33 cellular contexts compared by ENCODE assay signal in genomic region chr15:69008056-69008455, GRCh38. TPM values are rescaled to one million over a fixed set of nuclear protein-coding genes. Genes with fewer than 3 reads are reported as not detected.
"Had no signal": no experiment of that assay in that cellular context is flagged by ENCODE, and none has a peak within 500 bp of the region (broad histone marks: within the 10 kb centered on the region; RNA-seq: fewer than 3 reads in every experiment).

No MANE protein-coding gene starts in this region.

- DNase-seq: activated B cell treated with CpG ODN at 0.5 μM for 24 hours; activated CD4-positive, alpha-beta memory T cell treated with anti-CD3 and anti-CD28 coated beads, Interleukin-2, amount 10 ng/mL, durations not matched to agents 7 days and 5 days; activated CD4-positive, alpha-beta T cell treated with anti-CD3 and anti-CD28 coated beads for 1 hour; activated CD4-positive, alpha-beta T cell treated with anti-CD3 and anti-CD28 coated beads for 36 hours; activated CD4-positive, alpha-beta T cell treated with anti-CD3 and anti-CD28 coated beads for 48 hours; activated CD4-positive, alpha-beta T cell treated with anti-CD3 and anti-CD28 coated beads, Interleukin-2, amount 10 ng/mL, durations not matched to agents 7 days and 5 days; activated CD4-positive, alpha-beta T cell treated with anti-CD3 and anti-CD28 coated beads, Interleukin-2, amount 50 U/mL, for 48 hours; activated CD8-positive, alpha-beta memory T cell treated with anti-CD3 and anti-CD28 coated beads for 24 hours; activated CD8-positive, alpha-beta memory T cell treated with anti-CD3 and anti-CD28 coated beads, Interleukin-2, amount 10 ng/mL, durations not matched to agents 7 days and 5 days; activated CD8-positive, alpha-beta memory T cell treated with anti-CD3 and anti-CD28 coated beads, Interleukin-2, amount 50 U/mL, for 48 hours; activated CD8-positive, alpha-beta T cell treated with anti-CD3 and anti-CD28 coated beads, Interleukin-2, amount 10 ng/mL, durations not matched to agents 7 days and 5 days; activated effector memory CD4-positive, alpha-beta T cell treated with Interleukin-2 at 50 U/mL for 16 hours; activated gamma-delta T cell; activated naive CD4-positive, alpha-beta T cell treated with anti-CD3 and anti-CD28 coated beads, Interleukin-2, amount 10 ng/mL, durations not matched to agents 7 days and 5 days; activated naive CD4-positive, alpha-beta T cell treated with Interleukin-2 at 50 U/mL for 16 hours; activated naive CD8-positive, alpha-beta T cell treated with anti-CD3 and anti-CD28 coated beads, Interleukin-2, amount 10 ng/mL, durations not matched to agents 7 days and 5 days; activated naive CD8-positive, alpha-beta T cell treated with anti-CD3 and anti-CD28 coated beads, Interleukin-2, amount 50 U/mL, for 24 hours; activated T-cell treated with anti-CD3 and anti-CD28 coated beads, Interleukin-2, amount 50 U/mL, for 24 hours; activated T-cell treated with anti-CD3 and anti-CD28 coated beads, Interleukin-2, amount 50 U/mL, for 48 hours; amygdala; anterior cingulate cortex; caudate nucleus; cerebellar nuclear complex; colonic mucosa; T-helper 2 cell; T-helper 9 cell had no signal

- FAIRE-seq: bronchial epithelial cell, TTC549 had no signal

- H3K9me3 ChIP-seq: colonic mucosa had no signal

- H3K27me3 ChIP-seq: ascending aorta, cardiac muscle cell, colonic mucosa had no signal

- H3K4me1 ChIP-seq: ascending aorta, colonic mucosa had no signal

- H3K4me3 ChIP-seq: ascending aorta, cardiac muscle cell, colonic mucosa had no signal

- H3K36me3 ChIP-seq: ascending aorta, cardiac muscle cell, colonic mucosa had no signal

- H3K27ac ChIP-seq: ascending aorta, cardiac muscle cell, colonic mucosa, VCaP had no signal

- ATAC-seq: activated CD4-positive, alpha-beta T cell treated with anti-CD3 and anti-CD28 coated beads for 36 hours; activated CD8-positive, alpha-beta memory T cell treated with anti-CD3 and anti-CD28 coated beads, Interleukin-2, amount 10 ng/mL, durations not matched to agents 7 days and 5 days; activated CD8-positive, alpha-beta T cell treated with anti-CD3 and anti-CD28 coated beads, Interleukin-2, amount 10 ng/mL, durations not matched to agents 7 days and 5 days; activated naive CD8-positive, alpha-beta T cell treated with anti-CD3 and anti-CD28 coated beads, Interleukin-2, amount 50 U/mL, for 24 hours had no signal

RNA-seq across cellular contexts. Expression of gene NOX5, which starts 6.4 kb away (rescaled TPM):
- total RNA-seq: activated CD4-positive, alpha-beta memory T cell treated with anti-CD3 and anti-CD28 coated beads, Interleukin-2, amount 10 ng/mL, durations not matched to agents 7 days and 5 days; activated CD4-positive, alpha-beta T cell treated with anti-CD3 and anti-CD28 coated beads for 36 hours; activated CD4-positive, alpha-beta T cell treated with anti-CD3 and anti-CD28 coated beads, Interleukin-2, amount 10 ng/mL, durations not matched to agents 7 days and 5 days; activated CD8-positive, alpha-beta T cell treated with anti-CD3 and anti-CD28 coated beads, Interleukin-2, amount 10 ng/mL, durations not matched to agents 7 days and 5 days; activated T-helper 2 cell treated with anti-CD3 and anti-CD28 coated beads, Interferon-gamma antibody, Interleukin-2, Interleukin-4, amounts not matched to agents 10 μg/mL and 5 μg/mL and 100 μg/mL, durations not matched to agents 14 hours and 24 hours and 36 hours; bronchial epithelial cell; chondrocyte had no signal
